In genomic region chr19:13974073-13974472, GRCh38 we compare ENCODE assay signal across 1 cellular context.
TF ChIP-seq lines count a peak whose summit lies in the region.

No MANE protein-coding gene starts in this region.

TF ChIP-seq in HepG2, 621 proteins besides CTCF, POLR2A, EP300 and RAD21:
- TF ChIP-seq PBX2 (CRISPR knock-in tag; IDR thresholded peaks at IDR 0.05) (no peak), ZNF607 (CRISPR knock-in tag; IDR thresholded peaks at IDR 0.05; ENCODE audit: borderline replicate concordance) (no peak), SMARCE1 (IDR thresholded peaks at IDR 0.05; ENCODE audit: borderline replicate concordance) (no peak), POGK (CRISPR knock-in tag; conservative IDR thresholded peaks at IDR 0.05) (no peak), ZNF530 (CRISPR knock-in tag; IDR thresholded peaks at IDR 0.05; ENCODE audit: low read depth) (no peak), ZSCAN12 (CRISPR knock-in tag; IDR thresholded peaks at IDR 0.05) (no peak), THRA (CRISPR knock-in tag; IDR thresholded peaks at IDR 0.05; ENCODE audit: borderline replicate concordance) (no peak), SRSF9 (IDR thresholded peaks at IDR 0.05; ENCODE audit: borderline replicate concordance, insufficient read depth, low read depth, low read length, poor library complexity, severe bottlenecking) (no peak), RNF2 (conservative IDR thresholded peaks at IDR 0.05; ENCODE audit: low read depth) (no peak)
- TF ChIP-seq, protein P1, sequence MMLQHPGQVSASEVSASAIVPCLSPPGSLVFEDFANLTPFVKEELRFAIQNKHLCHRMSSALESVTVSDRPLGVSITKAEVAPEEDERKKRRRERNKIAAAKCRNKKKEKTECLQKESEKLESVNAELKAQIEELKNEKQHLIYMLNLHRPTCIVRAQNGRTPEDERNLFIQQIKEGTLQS (CRISPR knock-in tag; IDR thresholded peaks at IDR 0.05): no peak
- TF ChIP-seq, protein P2, sequence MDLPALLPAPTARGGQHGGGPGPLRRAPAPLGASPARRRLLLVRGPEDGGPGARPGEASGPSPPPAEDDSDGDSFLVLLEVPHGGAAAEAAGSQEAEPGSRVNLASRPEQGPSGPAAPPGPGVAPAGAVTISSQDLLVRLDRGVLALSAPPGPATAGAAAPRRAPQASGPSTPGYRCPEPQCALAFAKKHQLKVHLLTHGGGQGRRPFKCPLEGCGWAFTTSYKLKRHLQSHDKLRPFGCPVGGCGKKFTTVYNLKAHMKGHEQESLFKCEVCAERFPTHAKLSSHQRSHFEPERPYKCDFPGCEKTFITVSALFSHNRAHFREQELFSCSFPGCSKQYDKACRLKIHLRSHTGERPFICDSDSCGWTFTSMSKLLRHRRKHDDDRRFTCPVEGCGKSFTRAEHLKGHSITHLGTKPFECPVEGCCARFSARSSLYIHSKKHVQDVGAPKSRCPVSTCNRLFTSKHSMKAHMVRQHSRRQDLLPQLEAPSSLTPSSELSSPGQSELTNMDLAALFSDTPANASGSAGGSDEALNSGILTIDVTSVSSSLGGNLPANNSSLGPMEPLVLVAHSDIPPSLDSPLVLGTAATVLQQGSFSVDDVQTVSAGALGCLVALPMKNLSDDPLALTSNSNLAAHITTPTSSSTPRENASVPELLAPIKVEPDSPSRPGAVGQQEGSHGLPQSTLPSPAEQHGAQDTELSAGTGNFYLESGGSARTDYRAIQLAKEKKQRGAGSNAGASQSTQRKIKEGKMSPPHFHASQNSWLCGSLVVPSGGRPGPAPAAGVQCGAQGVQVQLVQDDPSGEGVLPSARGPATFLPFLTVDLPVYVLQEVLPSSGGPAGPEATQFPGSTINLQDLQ (CRISPR knock-in tag; IDR thresholded peaks at IDR 0.05): no peak
